8 cellular contexts compared by ENCODE assay signal in the genomic region with DNA sequence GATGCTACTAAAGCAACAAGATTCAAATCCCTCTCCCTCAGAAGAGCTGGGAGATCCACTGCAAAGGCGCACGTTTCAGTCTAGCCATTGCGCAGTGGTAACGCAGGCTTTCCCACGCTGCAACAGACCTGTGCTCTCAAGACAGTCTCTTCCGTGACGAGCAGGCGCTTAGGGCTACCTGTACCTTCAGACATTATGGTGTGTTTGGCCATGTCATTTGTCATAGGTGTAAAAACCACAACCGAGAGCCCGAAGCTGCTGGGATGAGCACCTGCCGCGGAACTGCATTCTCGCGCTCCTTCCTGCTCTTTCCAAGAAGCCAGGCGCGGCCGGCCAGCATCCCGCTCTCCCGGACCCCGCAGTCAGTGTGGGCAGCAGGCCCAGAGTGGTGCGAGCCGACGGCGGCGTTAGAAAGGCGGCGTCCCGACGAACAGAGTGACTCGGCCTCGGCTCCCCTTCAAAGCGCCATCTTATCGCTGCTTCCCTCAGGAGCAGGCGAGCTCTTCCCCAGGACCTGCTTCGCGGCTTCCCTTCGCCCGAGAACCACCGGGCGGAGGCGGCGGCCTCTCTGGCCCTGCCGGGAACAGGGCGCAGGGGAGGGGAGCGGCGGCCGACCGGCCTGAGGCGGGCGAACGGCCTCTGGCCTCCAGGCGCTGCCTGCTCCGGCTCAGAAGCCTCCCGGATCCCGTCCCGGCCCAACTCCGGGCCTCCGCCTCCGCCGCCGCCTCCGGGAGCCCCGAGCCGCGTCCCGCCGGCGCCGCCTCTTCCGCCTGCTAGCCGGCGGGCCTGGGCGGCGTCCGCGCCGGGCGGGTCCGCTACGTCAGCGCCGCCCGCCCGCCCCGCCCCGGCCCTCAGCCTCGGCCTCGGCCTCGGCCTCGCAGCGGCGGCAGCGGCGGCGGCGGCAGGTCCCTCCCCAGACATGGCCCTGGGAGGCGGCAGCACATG. TPM values are rescaled to one million over a fixed set of nuclear protein-coding genes. Genes with fewer than 3 reads are reported as not detected.
DNase-seq lines count a peak whose midpoint lies in the region; ATAC-seq and TF ChIP-seq lines count a peak whose summit lies in the region.

A gene with protein sequence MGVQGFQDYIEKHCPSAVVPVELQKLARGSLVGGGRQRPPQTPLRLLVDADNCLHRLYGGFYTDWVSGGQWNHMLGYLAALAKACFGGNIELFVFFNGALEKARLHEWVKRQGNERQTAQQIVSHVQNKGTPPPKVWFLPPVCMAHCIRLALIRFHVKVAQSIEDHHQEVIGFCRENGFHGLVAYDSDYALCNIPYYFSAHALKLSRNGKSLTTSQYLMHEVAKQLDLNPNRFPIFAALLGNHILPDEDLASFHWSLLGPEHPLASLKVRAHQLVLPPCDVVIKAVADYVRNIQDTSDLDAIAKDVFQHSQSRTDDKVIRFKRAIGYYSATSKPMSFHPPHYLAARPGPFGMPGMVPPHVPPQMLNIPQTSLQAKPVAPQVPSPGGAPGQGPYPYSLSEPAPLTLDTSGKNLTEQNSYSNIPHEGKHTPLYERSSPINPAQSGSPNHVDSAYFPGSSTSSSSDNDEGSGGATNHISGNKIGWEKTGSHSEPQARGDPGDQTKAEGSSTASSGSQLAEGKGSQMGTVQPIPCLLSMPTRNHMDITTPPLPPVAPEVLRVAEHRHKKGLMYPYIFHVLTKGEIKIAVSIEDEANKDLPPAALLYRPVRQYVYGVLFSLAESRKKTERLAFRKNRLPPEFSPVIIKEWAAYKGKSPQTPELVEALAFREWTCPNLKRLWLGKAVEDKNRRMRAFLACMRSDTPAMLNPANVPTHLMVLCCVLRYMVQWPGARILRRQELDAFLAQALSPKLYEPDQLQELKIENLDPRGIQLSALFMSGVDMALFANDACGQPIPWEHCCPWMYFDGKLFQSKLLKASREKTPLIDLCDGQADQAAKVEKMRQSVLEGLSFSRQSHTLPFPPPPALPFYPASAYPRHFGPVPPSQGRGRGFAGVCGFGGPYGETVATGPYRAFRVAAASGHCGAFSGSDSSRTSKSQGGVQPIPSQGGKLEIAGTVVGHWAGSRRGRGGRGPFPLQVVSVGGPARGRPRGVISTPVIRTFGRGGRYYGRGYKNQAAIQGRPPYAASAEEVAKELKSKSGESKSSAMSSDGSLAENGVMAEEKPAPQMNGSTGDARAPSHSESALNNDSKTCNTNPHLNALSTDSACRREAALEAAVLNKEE (plus strand): TSS at position 869 of the 945 bp plus-strand sequence. CDS start 231 bp downstream, outside the sequence.

- POLR2A ChIA-PET in SK-N-SH (lab: Yijun Ruan, JAX), result interaction anchor here (0.7 to 1.2 kb wide), 2 partner anchors 115 to 124 kb away, joined by 3 read pairs; no protein-coding TSS in a partner anchor

- no peaks in the 10 kb centered on the region for H3K27me3 ChIP-seq in SK-N-SH (ENCODE audit: insufficient read depth)
- no peaks in the 10 kb centered on the region for H3K27me3 ChIP-seq in testis

- WGBS in SK-N-SH (ENCODE audit: low lambda C conversion rate), result 2% methylated on average over 12 of the region's 97 CpGs
- WGBS in testis, 2 donors, result 1% methylated on average over 34 to 86 of the region's 97 CpGs

- TF ChIP-seq CTCF in SK-N-SH (IDR thresholded peaks at IDR 0.05) (no peak), omental fat pad (IDR thresholded peaks at IDR 0.05) (no peak), testis (IDR thresholded peaks at IDR 0.05) (no peak)

- ATAC-seq in activated naive CD4-positive, alpha-beta T cell treated with anti-CD3 and anti-CD28 coated beads, Interleukin-2, amount 50 U/mL, for 72 hours, result peak; percentile 77 to 86
- ATAC-seq in omental fat pad (ENCODE audit: low FRiP score), result peak; percentile 84

- peak within 1 kb of the TSS; percentile 91 for H3K9ac ChIP-seq in SK-N-SH

- H4K20me1 ChIP-seq in SK-N-SH (ENCODE audit: insufficient read depth), result peaks cover 15% of the 10 kb centered on the region

- peak; percentile 77 for DNase-seq in ELF-1 (ENCODE audit: low read depth, low spot score)
- peak; percentile 34 for DNase-seq in H4 (ENCODE audit: low spot score)
- peak; percentile 84 for DNase-seq in LoVo (ENCODE audit: low spot score)
- DNase-seq in SK-N-SH, result peak; percentile 91
- DNase-seq in activated naive CD4-positive, alpha-beta T cell treated with anti-CD3 and anti-CD28 coated beads, Interleukin-2, amount 50 U/mL, for 72 hours (ENCODE audit: low spot score in 2 of 2), result peak; percentile 71 to 75
- no peak for DNase-seq in glomerular endothelial cell (ENCODE audit: extremely low read depth, low read depth, low spot score)
- no peak for DNase-seq in omental fat pad (ENCODE audit: low spot score)
- peak; percentile 72 for DNase-seq in testis

- H3K36me3 Mint-ChIP-seq in activated naive CD4-positive, alpha-beta T cell treated with anti-CD3 and anti-CD28 coated beads, Interleukin-2, amount 50 U/mL, for 72 hours, result peaks cover 25 to 39% of the 10 kb centered on the region in 2 donors

- no peaks in the 10 kb centered on the region for H3K9me2 ChIP-seq in SK-N-SH

- H3K4me1 ChIP-seq in SK-N-SH (ENCODE audit: control insufficient read depth in 1 of 2, insufficient read depth in 2 of 2, low read depth in 1 of 2, low read length in 1 of 2) (peaks cover 5 to 10% of the 10 kb centered on the region in 2 experiments; a peak in 3 of 4 replicates), testis (peaks cover 18% of the 10 kb centered on the region)

- no peak for TF ChIP-seq POLR2A in testis (IDR thresholded peaks at IDR 0.05)

- H3K9me3 ChIP-seq in SK-N-SH, result no peaks in the 10 kb centered on the region
- H3K9me3 ChIP-seq in testis, result no peaks in the 10 kb centered on the region

- peaks cover 69% of the 10 kb centered on the region for H3K79me2 ChIP-seq in SK-N-SH (ENCODE audit: insufficient read depth)

- H3K4me3 ChIP-seq in SK-N-SH (ENCODE audit: low read depth in 2 of 2, low read length in 1 of 2), result peak within 1 kb of the TSS; percentile 91 to 97
- H3K4me3 ChIP-seq in testis, result peak within 1 kb of the TSS; percentile 78 to 95

- H3K9me3 Mint-ChIP-seq in activated naive CD4-positive, alpha-beta T cell treated with anti-CD3 and anti-CD28 coated beads, Interleukin-2, amount 50 U/mL, for 72 hours, result no peaks in the 10 kb centered on the region

- intact Hi-C loops in testis (cut with DNase I; ENCODE audit: low total_unique reads), result loop anchor here (10.0 kb wide), 1 partner anchor 114 kb away; no protein-coding TSS in a partner anchor

- no peak for TF ChIP-seq RAD21 in SK-N-SH (IDR thresholded peaks at IDR 0.05; ENCODE audit: low read length)

- peak within 1 kb of the TSS; percentile 92 to 97 for H3K27ac Mint-ChIP-seq in activated naive CD4-positive, alpha-beta T cell treated with anti-CD3 and anti-CD28 coated beads, Interleukin-2, amount 50 U/mL, for 72 hours

- peak within 1 kb of the TSS; percentile 87 to 94 for H3K27ac ChIP-seq in SK-N-SH (ENCODE audit: low read depth in 2 of 2, low read length in 1 of 2)
- H3K27ac ChIP-seq in testis, result peak within 1 kb of the TSS; percentile 84 to 94

- peak within 1 kb of the TSS; percentile 71; the same call in 1 of the 2 replicates for H2AFZ ChIP-seq in SK-N-SH (ENCODE audit: low read depth)

- CTCF ChIA-PET in SK-N-SH (lab: Yijun Ruan, JAX), result interaction anchor here (1.0 to 5.6 kb wide), 5 partner anchors 13 to 511 kb away, joined by 3 to 26 read pairs (median 3); no protein-coding TSS in a partner anchor

- H3K36me3 ChIP-seq in SK-N-SH (replicated peaks in 1 of 2; ENCODE audit: control insufficient read depth in 1 of 2, insufficient read depth in 2 of 2, low read length in 1 of 2), result peaks cover 28 to 34% of the 10 kb centered on the region in 2 experiments
- no peaks in the 10 kb centered on the region for H3K36me3 ChIP-seq in testis (ENCODE audit: low read depth, missing control alignments)

- H3F3A ChIP-seq in SK-N-SH (replicated peaks; ENCODE audit: insufficient read depth), result peaks cover 6% of the 10 kb centered on the region

- H3K4me2 ChIP-seq in SK-N-SH, result peak within 1 kb of the TSS; percentile 93

- 0 out of 4 replicates have a peak, but pooled peaks of 1 of the 2 experiments have one; percentile 13 for TF ChIP-seq EP300 in SK-N-SH (IDR thresholded peaks at IDR 0.05; ENCODE audit: borderline replicate concordance in 1 of 2, low read depth in 1 of 2, low read length in 1 of 2)

TF ChIP-seq in SK-N-SH, 30 proteins besides CTCF, POLR2A, EP300 and RAD21 (continues in another document):
- peak; percentile 42; the same call in 1 of the 2 replicates for TF ChIP-seq MAX (IDR thresholded peaks at IDR 0.05; ENCODE audit: low read depth)
- no peak for TF ChIP-seq SMC3 (IDR thresholded peaks at IDR 0.05; ENCODE audit: low read depth, low read length)
- no peak for TF ChIP-seq FOXJ3 (CRISPR knock-in tag; IDR thresholded peaks at IDR 0.05)
- peak; percentile 77 for TF ChIP-seq MXI1 (IDR thresholded peaks at IDR 0.05; ENCODE audit: low read depth, low read length)
- peak; percentile 78 for TF ChIP-seq YY1 (IDR thresholded peaks at IDR 0.05; ENCODE audit: low read depth)
- peak; percentile 81 for TF ChIP-seq POLR2AphosphoS5 (IDR thresholded peaks at IDR 0.05; ENCODE audit: low read depth, low read length)
- 0 out of 2 replicates have a peak, but pooled peaks have one; percentile 4 for TF ChIP-seq SIN3A (IDR thresholded peaks at IDR 0.05; ENCODE audit: borderline replicate concordance, low read depth, low read length)
- 0 out of 2 replicates have a peak, but pooled peaks have one; percentile 68 for TF ChIP-seq TAF1 (IDR thresholded peaks at IDR 0.05; ENCODE audit: borderline replicate concordance, low read depth, low read length)
- peak; percentile 29; the same call in 1 of the 2 replicates for TF ChIP-seq GABPA (IDR thresholded peaks at IDR 0.05; ENCODE audit: low read depth)

RNA-seq across cellular contexts. Expression of the gene that starts here (rescaled TPM):
- total RNA-seq in H4 (2014; rRNA removed; shearing (Covaris generic)), result 25.5 and 39.5 TPM in 2 replicates
- 50.0 and 58.6 TPM in 2 replicates for polyA plus RNA-seq in SK-N-SH (2012; rRNA removed)
- polyA plus RNA-seq in SK-N-SH (2012; cell fraction: cytosol; rRNA removed), result 46.8 and 59.3 TPM in 2 replicates
- polyA plus RNA-seq in SK-N-SH (2012; cell fraction: nucleus; rRNA removed), result 45.9 and 55.1 TPM in 2 replicates
- total RNA-seq in activated naive CD4-positive, alpha-beta T cell treated with anti-CD3 and anti-CD28 coated beads, Interleukin-2, amount 50 U/mL, for 72 hours, result 100 to 1,000 TPM in 1 of 2 donors, 10 to 100 TPM in 1; 76.1 to 130 TPM
- 79.5 and 99.2 TPM in 2 replicates for total RNA-seq in glomerular endothelial cell
- 100 to 1,000 TPM in 2 of 4 donors, 10 to 100 TPM in 2; 85.3 to 111 (median 102) TPM for total RNA-seq in omental fat pad
- total RNA-seq in testis, result 10 to 100 TPM; 73.9 to 81.5 TPM
- 39.3 TPM for polyA plus RNA-seq in testis (ENCODE audit: insufficient read depth, low read depth, low replicate concordance)

Comparison
In these comparisons a context has a peak if more than half of its experiments do, and no peak if none do; other contexts are left out.
1. DNase-seq: peak in ELF-1 (single experiment), H4 (single experiment), LoVo (single experiment), SK-N-SH (single experiment), activated naive CD4-positive, alpha-beta T cell treated with anti-CD3 and anti-CD28 coated beads, Interleukin-2, amount 50 U/mL, for 72 hours (2 of 2) and testis (single experiment); none in glomerular endothelial cell (single experiment) and omental fat pad (single experiment).